8 cellular contexts compared by ENCODE assay signal in the genomic region with DNA sequence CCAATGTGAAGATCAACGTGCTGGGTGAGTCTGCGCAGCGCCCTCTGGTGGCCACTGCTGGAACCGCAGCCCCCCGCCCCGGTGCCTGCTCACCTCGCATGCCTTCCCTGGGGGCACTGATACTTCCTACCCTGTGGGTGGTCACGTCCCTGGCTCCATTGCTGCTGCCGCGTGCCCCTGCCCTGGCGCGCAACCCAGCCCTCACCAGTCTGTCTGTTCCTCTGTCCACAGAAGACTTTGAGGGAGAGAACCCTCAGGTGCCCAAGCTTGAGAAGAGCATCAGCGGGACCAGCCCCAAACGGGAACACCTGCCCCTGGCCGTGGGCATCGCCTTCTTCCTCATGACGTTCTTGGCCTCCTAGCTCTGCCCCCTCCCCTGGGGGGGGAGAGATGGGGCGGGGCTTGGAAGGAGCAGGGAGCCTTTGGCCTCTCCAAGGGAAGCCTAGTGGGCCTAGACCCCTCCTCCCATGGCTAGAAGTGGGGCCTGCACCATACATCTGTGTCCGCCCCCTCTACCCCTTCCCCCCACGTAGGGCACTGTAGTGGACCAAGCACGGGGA. TPM values are rescaled to one million over a fixed set of nuclear protein-coding genes. Genes with fewer than 3 reads are reported as not detected.
DNase-seq lines count a peak whose midpoint lies in the region; ATAC-seq and TF ChIP-seq lines count a peak whose summit lies in the region.

No MANE protein-coding gene starts in this region.

- no peaks in the 10 kb centered on the region for H3K9me3 ChIP-seq in CD8-positive, alpha-beta memory T cell (ENCODE audit: low read length)
- H3K9me3 ChIP-seq in SJSA1 (replicated peaks), result no peaks in the 10 kb centered on the region

- peak overlapping the region; percentile 23 to 89 (median 68) for H3K4me3 Mint-ChIP-seq in CD8-positive, alpha-beta memory T cell
- no peak overlapping the region for H3K4me3 Mint-ChIP-seq in glutamatergic neuron (ENCODE audit: unreplicated experiment)
- H3K4me3 Mint-ChIP-seq in progenitor cell of endocrine pancreas (ENCODE audit: low read depth), result peak overlapping the region; percentile 50

- TF ChIP-seq CTCF in glutamatergic neuron (IDR thresholded peaks at IDR 0.05; ENCODE audit: partially characterized antibody, unreplicated experiment), result peak; percentile 100
- peak; percentile 98 for TF ChIP-seq CTCF in progenitor cell of endocrine pancreas (IDR thresholded peaks at IDR 0.05; ENCODE audit: unreplicated experiment)

- H3K4me1 Mint-ChIP-seq in CD8-positive, alpha-beta memory T cell, result peaks cover 29 to 42% (median 34%) of the 10 kb centered on the region in 3 donors
- H3K4me1 Mint-ChIP-seq in glutamatergic neuron (ENCODE audit: low read depth, unreplicated experiment) (peaks cover 16% of the 10 kb centered on the region), progenitor cell of endocrine pancreas (ENCODE audit: low read depth) (peaks cover 21% of the 10 kb centered on the region)

- peak; percentile 74 to 87 (median 76) for DNase-seq in CD8-positive, alpha-beta memory T cell
- peak; percentile 73 for DNase-seq in HT-29 (ENCODE audit: low spot score)
- DNase-seq in SJSA1 (ENCODE audit: low read depth in 1 of 2, low spot score in 2 of 2), result peak; percentile 57 to 73
- peak; percentile 82 for DNase-seq in activated gamma-delta T cell treated with Interleukin-2 at 50 U/mL for 16 hours
- peak; percentile 85 for DNase-seq in glutamatergic neuron
- DNase-seq in progenitor cell of endocrine pancreas (ENCODE audit: low spot score, unreplicated experiment), result peak; percentile 84

- peaks cover 0 to 2% (median 0%) of the 10 kb centered on the region in 5 donors for H3K9me3 Mint-ChIP-seq in CD8-positive, alpha-beta memory T cell
- peaks cover 8% of the 10 kb centered on the region for H3K9me3 Mint-ChIP-seq in glutamatergic neuron (ENCODE audit: unreplicated experiment)
- no peaks in the 10 kb centered on the region for H3K9me3 Mint-ChIP-seq in progenitor cell of endocrine pancreas (ENCODE audit: low read depth)

- POLR2A ChIA-PET in CD8-positive, alpha-beta memory T cell (lab: Charles Lee), result interaction anchor here (0.7 kb wide), 1 partner anchor 103 kb away, joined by 4 read pairs; a partner anchor contains a TSS

- H3K36me3 ChIP-seq in CD8-positive, alpha-beta memory T cell (ENCODE audit: insufficient read depth, low read length), result no peaks in the 10 kb centered on the region
- no peaks in the 10 kb centered on the region for H3K36me3 ChIP-seq in SJSA1

- H3K36me3 Mint-ChIP-seq in CD8-positive, alpha-beta memory T cell, result peaks cover 0 to 5% (median 2%) of the 10 kb centered on the region in 3 donors
- H3K36me3 Mint-ChIP-seq in glutamatergic neuron (ENCODE audit: unreplicated experiment), result no peaks in the 10 kb centered on the region
- peaks cover 1% of the 10 kb centered on the region for H3K36me3 Mint-ChIP-seq in progenitor cell of endocrine pancreas (ENCODE audit: insufficient read depth)

- H3K27ac ChIP-seq in CD8-positive, alpha-beta memory T cell (ENCODE audit: low read depth, low read length), result no peak overlapping the region
- H3K27ac ChIP-seq in SJSA1, result no peak overlapping the region

- ATAC-seq in GM19467 (IDR thresholded peaks at IDR 0.05; ENCODE audit: unreplicated experiment), result no peak
- ATAC-seq in HG02938 (IDR thresholded peaks at IDR 0.05; ENCODE audit: unreplicated experiment), result no peak

- no peak overlapping the region for H3K4me3 ChIP-seq in CD8-positive, alpha-beta memory T cell (ENCODE audit: low read length)
- H3K4me3 ChIP-seq in SJSA1, result no peak overlapping the region

- peaks cover 31% of the 10 kb centered on the region for H3K27me3 ChIP-seq in CD8-positive, alpha-beta memory T cell (ENCODE audit: insufficient read depth, low read length, poor library complexity, severe bottlenecking)
- peaks cover 28% of the 10 kb centered on the region for H3K27me3 ChIP-seq in SJSA1 (replicated peaks)

- peaks cover 46% of the 10 kb centered on the region for H3K4me1 ChIP-seq in CD8-positive, alpha-beta memory T cell (ENCODE audit: insufficient read depth, low read length)
- H3K4me1 ChIP-seq in SJSA1 (replicated peaks), result peaks cover 40% of the 10 kb centered on the region

- H3K27ac Mint-ChIP-seq in CD8-positive, alpha-beta memory T cell, result peak overlapping the region in 2 of 8 donors; percentile 61 to 85
- H3K27ac Mint-ChIP-seq in glutamatergic neuron (ENCODE audit: unreplicated experiment) (no peak overlapping the region), progenitor cell of endocrine pancreas (no peak overlapping the region)

- CTCF ChIA-PET in CD8-positive, alpha-beta memory T cell (lab: Charles Lee), result interaction anchor here (0.6 to 4.8 kb wide), 13 partner anchors 9 to 165 kb away, joined by 3 to 107 read pairs (median 9); a partner anchor contains a TSS

- peaks cover 30 to 32% of the 10 kb centered on the region in 2 donors for H3K27me3 Mint-ChIP-seq in CD8-positive, alpha-beta memory T cell
- H3K27me3 Mint-ChIP-seq in glutamatergic neuron (ENCODE audit: unreplicated experiment) (peaks cover 21% of the 10 kb centered on the region), progenitor cell of endocrine pancreas (peaks cover 39% of the 10 kb centered on the region)

RNA-seq across cellular contexts. Expression of a gene that starts 7.6 kb away (rescaled TPM):
- 1 to 10 TPM in 1 of 2 experiments, under 1 TPM in 1; 0.94 to 1.4 TPM for total RNA-seq in CD8-positive, alpha-beta memory T cell
- polyA plus RNA-seq in CD8-positive, alpha-beta memory T cell, result 1.0 TPM
- total RNA-seq in HT-29 (2014; rRNA removed; shearing (Covaris generic)), result 2.4 and 3.9 TPM in 2 replicates
- 0.21 and 0.85 TPM in 2 replicates for total RNA-seq in SJSA1 (2014; rRNA removed; shearing (Covaris generic))
- 14.6 TPM for total RNA-seq in glutamatergic neuron (ENCODE audit: unreplicated experiment)
- 9.0 and 10.5 TPM in 2 replicates for total RNA-seq in progenitor cell of endocrine pancreas

RNA-seq across cellular contexts. Expression of a gene that starts 22.7 kb away (rescaled TPM):
- total RNA-seq in CD8-positive, alpha-beta memory T cell, result 1 to 10 TPM; 3.4 to 3.7 TPM
- polyA plus RNA-seq in CD8-positive, alpha-beta memory T cell, result 3.0 TPM
- total RNA-seq in HT-29 (2014; rRNA removed; shearing (Covaris generic)), result 34.6 and 45.0 TPM in 2 replicates
- 4.7 and 4.8 TPM in 2 replicates for total RNA-seq in SJSA1 (2014; rRNA removed; shearing (Covaris generic))
- total RNA-seq in glutamatergic neuron (ENCODE audit: unreplicated experiment) (2.9 TPM), progenitor cell of endocrine pancreas (45.5 and 46.8 TPM in 2 replicates)

RNA-seq across cellular contexts. Expression of a gene that starts 35.1 kb away (rescaled TPM):
- 10 to 100 TPM; 34.5 to 36.9 TPM for total RNA-seq in CD8-positive, alpha-beta memory T cell
- polyA plus RNA-seq in CD8-positive, alpha-beta memory T cell, result 15.3 TPM
- 177 and 185 TPM in 2 replicates for total RNA-seq in HT-29 (2014; rRNA removed; shearing (Covaris generic))
- total RNA-seq in SJSA1 (2014; rRNA removed; shearing (Covaris generic)), result 27.0 and 32.0 TPM in 2 replicates
- total RNA-seq in glutamatergic neuron (ENCODE audit: unreplicated experiment) (7.6 TPM), progenitor cell of endocrine pancreas (20.9 and 22.1 TPM in 2 replicates)

RNA-seq across cellular contexts. Expression of a gene that starts 41.4 kb away (rescaled TPM):
- under 1 TPM; 0.16 to 0.31 TPM for total RNA-seq in CD8-positive, alpha-beta memory T cell
- 1.3 TPM for polyA plus RNA-seq in CD8-positive, alpha-beta memory T cell
- 49.8 and 62.7 TPM in 2 replicates for total RNA-seq in HT-29 (2014; rRNA removed; shearing (Covaris generic))
- total RNA-seq in SJSA1 (2014; rRNA removed; shearing (Covaris generic)), result 0.89 and 0.91 TPM in 2 replicates
- total RNA-seq in glutamatergic neuron (ENCODE audit: unreplicated experiment) (1.7 TPM), progenitor cell of endocrine pancreas (22.1 and 22.2 TPM in 2 replicates)

RNA-seq across cellular contexts. Expression of a gene that starts 49.4 kb away (rescaled TPM):
- total RNA-seq in CD8-positive, alpha-beta memory T cell, result 10 to 100 TPM; 43.4 to 47.2 TPM
- 49.5 TPM for polyA plus RNA-seq in CD8-positive, alpha-beta memory T cell
- 38.8 and 47.5 TPM in 2 replicates for total RNA-seq in HT-29 (2014; rRNA removed; shearing (Covaris generic))
- total RNA-seq in SJSA1 (2014; rRNA removed; shearing (Covaris generic)), result 9.9 and 23.4 TPM in 2 replicates
- total RNA-seq in glutamatergic neuron (ENCODE audit: unreplicated experiment) (8.6 TPM), progenitor cell of endocrine pancreas (33.3 and 35.5 TPM in 2 replicates)
